1 cellular context compared by ENCODE assay signal in genomic region chr6:43265564-43265963, GRCh38.
TF ChIP-seq lines count a peak whose summit lies in the region.

No MANE protein-coding gene starts in this region.

TF ChIP-seq in HepG2, 621 proteins besides CTCF, POLR2A, EP300 and RAD21 (continued from another document):
- TF ChIP-seq HMGXB3 (CRISPR knock-in tag; IDR thresholded peaks at IDR 0.05; ENCODE audit: borderline replicate concordance) (no peak), MLLT10 (CRISPR knock-in tag; IDR thresholded peaks at IDR 0.05) (no peak), SUZ12 (IDR thresholded peaks at IDR 0.05; ENCODE audit: low read depth, low read length) (no peak), ZNF274 (CRISPR knock-in tag; IDR thresholded peaks at IDR 0.05) (no peak), ZNF777 (CRISPR knock-in tag; IDR thresholded peaks at IDR 0.05) (no peak), ZNF382 (CRISPR knock-in tag; IDR thresholded peaks at IDR 0.05; ENCODE audit: borderline replicate concordance) (no peak), TCF7 (IDR thresholded peaks at IDR 0.05; ENCODE audit: low read depth) (no peak), MTF2 (CRISPR knock-in tag; IDR thresholded peaks at IDR 0.05; ENCODE audit: borderline replicate concordance) (no peak), KLF13 (CRISPR knock-in tag; IDR thresholded peaks at IDR 0.05) (no peak), ZNF124 (CRISPR knock-in tag; IDR thresholded peaks at IDR 0.05) (no peak), HNRNPUL1 (IDR thresholded peaks at IDR 0.05; ENCODE audit: low read depth, low read length) (no peak), SSRP1 (CRISPR knock-in tag; IDR thresholded peaks at IDR 0.05) (no peak), KDM5A (IDR thresholded peaks at IDR 0.05; ENCODE audit: borderline replicate concordance, low read length) (no peak), ZNF543 (CRISPR knock-in tag; IDR thresholded peaks at IDR 0.05) (no peak), ZNF121 (CRISPR knock-in tag; IDR thresholded peaks at IDR 0.05) (no peak), RFX5 (IDR thresholded peaks at IDR 0.05; ENCODE audit: low read depth, low read length) (no peak), ZNF703 (CRISPR knock-in tag; IDR thresholded peaks at IDR 0.05; ENCODE audit: borderline replicate concordance) (no peak), U2AF2 (IDR thresholded peaks at IDR 0.05; ENCODE audit: low read depth, low read length) (no peak), SKI (IDR thresholded peaks at IDR 0.05; ENCODE audit: partially characterized antibody) (peak; percentile 62), ELF4 (CRISPR knock-in tag; IDR thresholded peaks at IDR 0.05; ENCODE audit: borderline replicate concordance) (no peak), ATM (IDR thresholded peaks at IDR 0.05; ENCODE audit: borderline replicate concordance) (no peak), HMG20A (CRISPR knock-in tag; IDR thresholded peaks at IDR 0.05; ENCODE audit: borderline replicate concordance) (peak; percentile 40; the same call in 1 of the 2 replicates), WIZ (CRISPR knock-in tag; IDR thresholded peaks at IDR 0.05) (no peak), ZKSCAN1 (IDR thresholded peaks at IDR 0.05; ENCODE audit: low read length) (no peak), ZNF564 (CRISPR knock-in tag; IDR thresholded peaks at IDR 0.05) (no peak), MED13 (CRISPR knock-in tag; IDR thresholded peaks at IDR 0.05) (no peak), KAT8 (CRISPR knock-in tag; IDR thresholded peaks at IDR 0.05) (no peak), UBTF (CRISPR knock-in tag; IDR thresholded peaks at IDR 0.05) (peak; percentile 12), ZBTB8A (CRISPR knock-in tag; IDR thresholded peaks at IDR 0.05; ENCODE audit: borderline replicate concordance, low read depth) (no peak), ONECUT2 (CRISPR knock-in tag; IDR thresholded peaks at IDR 0.05) (no peak), HDAC6 (IDR thresholded peaks at IDR 0.05; ENCODE audit: low read depth, low read length) (no peak), CSRNP1 (CRISPR knock-in tag; IDR thresholded peaks at IDR 0.05) (no peak), ZFP82 (CRISPR knock-in tag; IDR thresholded peaks at IDR 0.05; ENCODE audit: borderline replicate concordance) (no peak), ZBTB46 (CRISPR knock-in tag; IDR thresholded peaks at IDR 0.05; ENCODE audit: borderline replicate concordance) (no peak)
